15 cellular contexts compared by ENCODE assay signal in genomic region chr16:12344577-12345343, GRCh38.
"Had no signal": no experiment of that assay in that cellular context is flagged by ENCODE, and none has a peak within 500 bp of the region (broad histone marks: within the 10 kb centered on the region; RNA-seq: fewer than 3 reads in every experiment).

No MANE protein-coding gene starts in this region.

- DNase-seq: activated naive CD4-positive, alpha-beta T cell treated with anti-CD3 and anti-CD28 coated beads for 36 hours; activated naive CD8-positive, alpha-beta T cell treated with anti-CD3 and anti-CD28 coated beads, Interleukin-2, amount 50 U/mL, for 24 hours; activated T-cell treated with anti-CD3 and anti-CD28 coated beads for 4 hours; kidney; mesendoderm; occipital lobe; stimulated activated CD4-positive, alpha-beta T cell treated with anti-CD3 and anti-CD28 coated beads, Interleukin-15, amount 100 ng/mL, for 24 hours; stimulated activated CD4-positive, alpha-beta T cell treated with anti-CD3 and anti-CD28 coated beads, Interleukin-4, amount 100 ng/mL, for 4 hours; stimulated activated CD8-positive, alpha-beta memory T cell treated with anti-CD3 and anti-CD28 coated beads, Interleukin-4, amount 100 ng/mL, for 48 hours; stimulated activated naive CD8-positive, alpha-beta T cell treated with anti-CD3 and anti-CD28 coated beads, Interleukin-15, Interleukin-2, amounts not matched to agents 100 U/mL and 50 U/mL, for 24 hours; transverse colon had no signal

- H3K36me3 ChIP-seq: ascending aorta, right atrium auricular region, transverse colon had no signal

- H3K9me3 ChIP-seq: ascending aorta, right atrium auricular region, transverse colon had no signal

- H3K27me3 ChIP-seq: ascending aorta, dorsolateral prefrontal cortex, right atrium auricular region, transverse colon had no signal

- H3K4me1 ChIP-seq: ascending aorta, right atrium auricular region, transverse colon had no signal

- H3K4me3 ChIP-seq: ascending aorta, dorsolateral prefrontal cortex, right atrium auricular region, skin epidermis, transverse colon had no signal
